ENCODE assay signal across 1 cellular context in the genomic region with DNA sequence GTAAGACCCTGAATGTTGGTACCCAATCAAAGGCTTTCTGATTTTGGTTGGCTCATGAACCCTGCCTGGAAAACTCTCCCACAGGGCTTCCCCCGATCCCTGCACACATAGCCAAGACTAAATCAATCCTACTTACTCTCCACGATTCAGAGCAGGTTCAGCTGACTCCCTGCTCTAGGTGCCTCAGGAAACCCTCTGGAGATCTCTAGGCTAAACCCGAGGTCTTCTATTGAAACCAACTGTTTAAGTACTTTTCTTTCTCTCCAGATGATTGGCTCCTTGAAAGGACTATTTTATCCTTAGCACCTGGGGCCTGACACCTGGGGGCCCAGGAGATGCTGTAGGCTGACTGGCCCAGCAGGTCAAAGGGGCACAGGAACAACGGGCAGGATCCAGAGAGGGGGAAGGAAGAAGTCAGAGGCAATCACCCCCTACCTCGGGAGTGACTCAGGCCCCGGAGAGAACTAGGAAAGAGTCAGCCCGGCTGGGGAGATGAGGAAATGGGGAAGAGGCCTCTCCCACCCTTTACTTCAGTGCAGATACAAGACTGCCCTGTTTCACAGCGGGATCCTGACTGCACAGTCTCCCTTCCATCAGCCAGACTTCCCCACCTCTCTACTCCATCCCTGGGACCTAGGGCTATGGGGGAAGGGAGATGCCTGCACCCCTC.
TF ChIP-seq lines count a peak whose summit lies in the region.

No MANE protein-coding gene starts in this region.

TF ChIP-seq in IMR-90, 13 proteins besides CTCF, POLR2A, EP300 and RAD21:
- no peak for TF ChIP-seq CHD1 (IDR thresholded peaks at IDR 0.05; ENCODE audit: low read depth, low read length)
- TF ChIP-seq MAZ (IDR thresholded peaks at IDR 0.05; ENCODE audit: borderline replicate concordance, low read depth, low read length) = peak; percentile 51; the same call in 1 of the 2 replicates
- TF ChIP-seq RCOR1 (IDR thresholded peaks at IDR 0.05; ENCODE audit: insufficient replicate concordance, low read length) = no peak
- no peak for TF ChIP-seq BHLHE40 (IDR thresholded peaks at IDR 0.05; ENCODE audit: low read depth, low read length)
- no peak for TF ChIP-seq RFX5 (IDR thresholded peaks at IDR 0.05; ENCODE audit: low read depth, low read length)
- TF ChIP-seq CEBPB (IDR thresholded peaks at IDR 0.05; ENCODE audit: low read depth, low read length) = peak; percentile 64; the same call in 1 of the 2 replicates
- TF ChIP-seq, protein P1, sequence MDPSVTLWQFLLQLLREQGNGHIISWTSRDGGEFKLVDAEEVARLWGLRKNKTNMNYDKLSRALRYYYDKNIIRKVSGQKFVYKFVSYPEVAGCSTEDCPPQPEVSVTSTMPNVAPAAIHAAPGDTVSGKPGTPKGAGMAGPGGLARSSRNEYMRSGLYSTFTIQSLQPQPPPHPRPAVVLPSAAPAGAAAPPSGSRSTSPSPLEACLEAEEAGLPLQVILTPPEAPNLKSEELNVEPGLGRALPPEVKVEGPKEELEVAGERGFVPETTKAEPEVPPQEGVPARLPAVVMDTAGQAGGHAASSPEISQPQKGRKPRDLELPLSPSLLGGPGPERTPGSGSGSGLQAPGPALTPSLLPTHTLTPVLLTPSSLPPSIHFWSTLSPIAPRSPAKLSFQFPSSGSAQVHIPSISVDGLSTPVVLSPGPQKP (IDR thresholded peaks at IDR 0.05; ENCODE audit: borderline replicate concordance, low read depth, low read length) = no peak
- 0 out of 2 replicates have a peak, but pooled peaks have one; percentile 27 for TF ChIP-seq FOS (IDR thresholded peaks at IDR 0.05; ENCODE audit: low read depth, low read length)
- TF ChIP-seq SMC3 (IDR thresholded peaks at IDR 0.05; ENCODE audit: low read depth, low read length) = 0 out of 2 replicates have a peak, but pooled peaks have one; percentile 9
- TF ChIP-seq NFE2L2 (IDR thresholded peaks at IDR 0.05; ENCODE audit: low read depth, low read length) = no peak
- TF ChIP-seq MXI1 (IDR thresholded peaks at IDR 0.05; ENCODE audit: borderline replicate concordance, low read depth, low read length) = no peak
- TF ChIP-seq, protein P2, sequence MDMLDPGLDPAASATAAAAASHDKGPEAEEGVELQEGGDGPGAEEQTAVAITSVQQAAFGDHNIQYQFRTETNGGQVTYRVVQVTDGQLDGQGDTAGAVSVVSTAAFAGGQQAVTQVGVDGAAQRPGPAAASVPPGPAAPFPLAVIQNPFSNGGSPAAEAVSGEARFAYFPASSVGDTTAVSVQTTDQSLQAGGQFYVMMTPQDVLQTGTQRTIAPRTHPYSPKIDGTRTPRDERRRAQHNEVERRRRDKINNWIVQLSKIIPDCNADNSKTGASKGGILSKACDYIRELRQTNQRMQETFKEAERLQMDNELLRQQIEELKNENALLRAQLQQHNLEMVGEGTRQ (IDR thresholded peaks at IDR 0.05; ENCODE audit: low read depth, low read length) = no peak
- no peak for TF ChIP-seq MAFK (IDR thresholded peaks at IDR 0.05; ENCODE audit: low read depth, low read length)
